19 cellular contexts compared by ENCODE assay signal in genomic region chr11:117279711-117280376, GRCh38. TPM values are rescaled to one million over a fixed set of nuclear protein-coding genes. Genes with fewer than 3 reads are reported as not detected.
DNase-seq lines count a peak whose midpoint lies in the region; ATAC-seq, FAIRE-seq and TF ChIP-seq lines count a peak whose summit lies in the region.
"Had no signal": no experiment of that assay in that cellular context is flagged by ENCODE, and none has a peak within 500 bp of the region (broad histone marks: within the 10 kb centered on the region; RNA-seq: fewer than 3 reads in every experiment).

No MANE protein-coding gene starts in this region.

- peaks cover 5 to 7% of the 10 kb centered on the region in 2 experiments for H3K36me3 ChIP-seq in endothelial cell of umbilical vein (ENCODE audit: control insufficient read depth in 2 of 2, extremely low read depth in 1 of 2, insufficient read depth in 2 of 2, low read length in 2 of 2)

- peaks cover 26% of the 10 kb centered on the region for H3K36me3 Mint-ChIP-seq in activated naive CD8-positive, alpha-beta T cell treated with anti-CD3 and anti-CD28 coated beads, Interleukin-2, amount 10 ng/mL, durations not matched to agents 7 days and 5 days
- H3K36me3 Mint-ChIP-seq in activated naive CD8-positive, alpha-beta T cell treated with anti-CD3 and anti-CD28 coated beads, Interleukin-2, amount 50 U/mL, for 24 hours (ENCODE audit: low read depth), result peaks cover 22% of the 10 kb centered on the region
- H3K36me3 Mint-ChIP-seq in T-cell, result peaks cover 48% of the 10 kb centered on the region
- H3K36me3 Mint-ChIP-seq in stimulated activated effector memory CD8-positive, alpha-beta T cell treated with anti-CD3 and anti-CD28 coated beads, Interleukin-12 subunit alpha, Interleukin-12 subunit beta, amount 100 ng/mL, for 72 hours, result peaks cover 39% of the 10 kb centered on the region

- no peaks in the 10 kb centered on the region for H3K9me3 ChIP-seq in endothelial cell of umbilical vein (replicated peaks; ENCODE audit: control insufficient read depth, insufficient read depth, low read length)

- FAIRE-seq in endothelial cell of umbilical vein (lab: Jason Lieb, UNC), result no peak
- FAIRE-seq: GM12892 had no signal

- POLR2A ChIA-PET in activated naive CD8-positive, alpha-beta T cell treated with anti-CD3 and anti-CD28 coated beads, Interleukin-2, amount 10 ng/mL, durations not matched to agents 7 days and 5 days (lab: Charles Lee), result no interaction called here
- POLR2A ChIA-PET in T-cell (lab: Charles Lee) (no interaction called here), endothelial cell of umbilical vein (lab: Charles Lee) (no interaction called here)

- no peaks in the 10 kb centered on the region for H3K79me2 ChIP-seq in endothelial cell of umbilical vein (ENCODE audit: control insufficient read depth, insufficient read depth, low read length)
- H3K79me2 ChIP-seq: parathyroid adenoma had no signal

- no peaks in the 10 kb centered on the region for H4K20me1 ChIP-seq in endothelial cell of umbilical vein (replicated peaks; ENCODE audit: control insufficient read depth, extremely low read depth, insufficient read depth, low read length)

- TF ChIP-seq POLR2A in endothelial cell of umbilical vein (IDR thresholded peaks at IDR 0.05; ENCODE audit: low read depth, low read length), result no peak

- no peak overlapping the region for H3K9ac ChIP-seq in endothelial cell of umbilical vein (replicated peaks; ENCODE audit: extremely low read depth, insufficient read depth, low read length)
- H3K9ac ChIP-seq: parathyroid adenoma had no signal

- dilution Hi-C loops in endothelial cell of umbilical vein (cut with MboI; ENCODE audit: extremely low pct_ligation_motif_present, low sequenced_read_pairs), result no loop called here

- no peak overlapping the region for H3K27ac ChIP-seq in endothelial cell of umbilical vein (ENCODE audit: insufficient read depth, low read depth, low read length)
- H3K27ac ChIP-seq: parathyroid adenoma had no signal

- no peaks in the 10 kb centered on the region for H3K9me3 Mint-ChIP-seq in activated naive CD8-positive, alpha-beta T cell treated with anti-CD3 and anti-CD28 coated beads, Interleukin-2, amount 10 ng/mL, durations not matched to agents 7 days and 5 days
- no peaks in the 10 kb centered on the region for H3K9me3 Mint-ChIP-seq in activated naive CD8-positive, alpha-beta T cell treated with anti-CD3 and anti-CD28 coated beads, Interleukin-2, amount 50 U/mL, for 24 hours
- no peaks in the 10 kb centered on the region for H3K9me3 Mint-ChIP-seq in T-cell
- H3K9me3 Mint-ChIP-seq in stimulated activated effector memory CD8-positive, alpha-beta T cell treated with anti-CD3 and anti-CD28 coated beads, Interleukin-12 subunit alpha, Interleukin-12 subunit beta, amount 100 ng/mL, for 72 hours, result no peaks in the 10 kb centered on the region

- H3K4me2 ChIP-seq in endothelial cell of umbilical vein (ENCODE audit: insufficient read depth, low read length), result no peak overlapping the region

- peak overlapping the region; percentile 75 for H3K27ac Mint-ChIP-seq in activated naive CD8-positive, alpha-beta T cell treated with anti-CD3 and anti-CD28 coated beads, Interleukin-2, amount 10 ng/mL, durations not matched to agents 7 days and 5 days
- H3K27ac Mint-ChIP-seq in activated naive CD8-positive, alpha-beta T cell treated with anti-CD3 and anti-CD28 coated beads, Interleukin-2, amount 50 U/mL, for 24 hours, result no peak overlapping the region
- H3K27ac Mint-ChIP-seq in T-cell, result peak overlapping the region; percentile 92 to 99
- H3K27ac Mint-ChIP-seq in stimulated activated effector memory CD8-positive, alpha-beta T cell treated with anti-CD3 and anti-CD28 coated beads, Interleukin-12 subunit alpha, Interleukin-12 subunit beta, amount 100 ng/mL, for 72 hours, result peak overlapping the region; percentile 85

- no TSS peak for BruUV-seq in endothelial cell of umbilical vein (replicated peaks; lab: Mats Ljungman, UMichigan)

- H3K4me3 Mint-ChIP-seq in activated naive CD8-positive, alpha-beta T cell treated with anti-CD3 and anti-CD28 coated beads, Interleukin-2, amount 10 ng/mL, durations not matched to agents 7 days and 5 days, result no peak overlapping the region
- H3K4me3 Mint-ChIP-seq in activated naive CD8-positive, alpha-beta T cell treated with anti-CD3 and anti-CD28 coated beads, Interleukin-2, amount 50 U/mL, for 24 hours, result no peak overlapping the region
- peak overlapping the region; percentile 68 to 75 (median 71) for H3K4me3 Mint-ChIP-seq in T-cell
- peak overlapping the region; percentile 3 for H3K4me3 Mint-ChIP-seq in stimulated activated effector memory CD8-positive, alpha-beta T cell treated with anti-CD3 and anti-CD28 coated beads, Interleukin-12 subunit alpha, Interleukin-12 subunit beta, amount 100 ng/mL, for 72 hours

- no peaks in the 10 kb centered on the region for H3K27me3 ChIP-seq in endothelial cell of umbilical vein (ENCODE audit: control insufficient read depth in 2 of 2, insufficient read depth in 2 of 2, low read length in 2 of 2)

- DNase-seq in activated naive CD8-positive, alpha-beta T cell treated with anti-CD3 and anti-CD28 coated beads, Interleukin-2, amount 10 ng/mL, durations not matched to agents 7 days and 5 days, result no peak
- DNase-seq in activated naive CD8-positive, alpha-beta T cell treated with anti-CD3 and anti-CD28 coated beads, Interleukin-2, amount 50 U/mL, for 24 hours, result no peak
- DNase-seq in T-cell (no peak), endothelial cell of umbilical vein (ENCODE audit: low read depth, low spot score) (no peak), NCI-H1092 (lab: John Stamatoyannopoulos, UW) (no peak)
- no peak for DNase-seq in stimulated activated effector memory CD8-positive, alpha-beta T cell treated with anti-CD3 and anti-CD28 coated beads, Interleukin-12 subunit alpha, Interleukin-12 subunit beta, amount 100 ng/mL, for 72 hours (ENCODE audit: low spot score in 2 of 2)
- DNase-seq: activated CD4-positive, alpha-beta T cell treated with anti-CD3 and anti-CD28 coated beads for 48 hours; activated naive CD4-positive, alpha-beta T cell treated with Interleukin-2 at 50 U/mL for 16 hours; GF-D8; NCI-H1694 treated with DMSO at 0.1 percent for 48 hours; NCI-H446 treated with DMSO at 0.1 percent for 48 hours; SHP77; stimulated activated CD4-positive, alpha-beta T cell treated with anti-CD3 and anti-CD28 coated beads, Interleukin-4, amount 100 ng/mL, for 24 hours; stimulated activated CD8-positive, alpha-beta memory T cell treated with anti-CD3 and anti-CD28 coated beads, Interleukin-4, amount 100 ng/mL, for 48 hours; T1000 had no signal

- no peak overlapping the region for H3K4me3 ChIP-seq in endothelial cell of umbilical vein (replicated peaks in 1 of 3; ENCODE audit: insufficient read depth in 1 of 3, low read depth in 1 of 3, low read length in 3 of 3)

- H3K27me3 Mint-ChIP-seq in activated naive CD8-positive, alpha-beta T cell treated with anti-CD3 and anti-CD28 coated beads, Interleukin-2, amount 10 ng/mL, durations not matched to agents 7 days and 5 days, result no peaks in the 10 kb centered on the region
- H3K27me3 Mint-ChIP-seq in activated naive CD8-positive, alpha-beta T cell treated with anti-CD3 and anti-CD28 coated beads, Interleukin-2, amount 50 U/mL, for 24 hours, result no peaks in the 10 kb centered on the region
- no peaks in the 10 kb centered on the region for H3K27me3 Mint-ChIP-seq in T-cell

- no peaks in the 10 kb centered on the region for H3K9me1 ChIP-seq in endothelial cell of umbilical vein (replicated peaks; ENCODE audit: control insufficient read depth, extremely low read depth, insufficient read depth, low read length)

- peak; percentile 10 for ATAC-seq in activated naive CD8-positive, alpha-beta T cell treated with anti-CD3 and anti-CD28 coated beads, Interleukin-2, amount 10 ng/mL, durations not matched to agents 7 days and 5 days (ENCODE audit: low read depth)
- no peak for ATAC-seq in activated naive CD8-positive, alpha-beta T cell treated with anti-CD3 and anti-CD28 coated beads, Interleukin-2, amount 50 U/mL, for 24 hours
- peak; percentile 55 to 90 (median 76) for ATAC-seq in T-cell (replicated peaks in 1 of 4)
- ATAC-seq in stimulated activated effector memory CD8-positive, alpha-beta T cell treated with anti-CD3 and anti-CD28 coated beads, Interleukin-12 subunit alpha, Interleukin-12 subunit beta, amount 100 ng/mL, for 72 hours, result peak; percentile 50
- ATAC-seq in GM21528 (IDR thresholded peaks at IDR 0.05; ENCODE audit: low FRiP score, unreplicated experiment), result no peak
- no peak for ATAC-seq in GM18520 (IDR thresholded peaks at IDR 0.05; ENCODE audit: unreplicated experiment)

- H3K4me1 Mint-ChIP-seq in activated naive CD8-positive, alpha-beta T cell treated with anti-CD3 and anti-CD28 coated beads, Interleukin-2, amount 10 ng/mL, durations not matched to agents 7 days and 5 days, result peaks cover 2% of the 10 kb centered on the region
- H3K4me1 Mint-ChIP-seq in activated naive CD8-positive, alpha-beta T cell treated with anti-CD3 and anti-CD28 coated beads, Interleukin-2, amount 50 U/mL, for 24 hours, result peaks cover 12% of the 10 kb centered on the region
- peaks cover 24 to 65% (median 47%) of the 10 kb centered on the region in 3 donors for H3K4me1 Mint-ChIP-seq in T-cell
- H3K4me1 Mint-ChIP-seq in stimulated activated effector memory CD8-positive, alpha-beta T cell treated with anti-CD3 and anti-CD28 coated beads, Interleukin-12 subunit alpha, Interleukin-12 subunit beta, amount 100 ng/mL, for 72 hours, result peaks cover 21% of the 10 kb centered on the region

- CTCF ChIA-PET in T-cell (lab: Charles Lee) (no interaction called here), endothelial cell of umbilical vein (lab: Charles Lee) (no interaction called here)

- no peak for TF ChIP-seq CTCF in endothelial cell of umbilical vein (IDR thresholded peaks at IDR 0.05; ENCODE audit: extremely low read depth in 1 of 2, insufficient read depth in 1 of 2, low read depth in 1 of 2, low read length in 2 of 2)

- peaks cover 21% of the 10 kb centered on the region for H3K4me1 ChIP-seq in endothelial cell of umbilical vein (ENCODE audit: control insufficient read depth, extremely low read depth, insufficient read depth, low read length)
- H3K4me1 ChIP-seq: parathyroid adenoma had no signal

- intact Hi-C loops in endothelial cell of umbilical vein (cut with micrococcal nuclease), result loop anchor here (2.0 kb wide), 1 partner anchor 37 kb away; the partner anchor contains the start of gene BACE1

- no peak overlapping the region for H2AFZ ChIP-seq in endothelial cell of umbilical vein (ENCODE audit: low read depth, low read length)
- H2AFZ ChIP-seq: parathyroid adenoma had no signal

RNA-seq across cellular contexts. Expression of gene BACE1-AS, which starts 11.3 kb away (rescaled TPM):
- 1 to 10 TPM; 8.0 to 8.5 TPM for total RNA-seq in activated naive CD8-positive, alpha-beta T cell treated with anti-CD3 and anti-CD28 coated beads, Interleukin-2, amount 10 ng/mL, durations not matched to agents 7 days and 5 days
- total RNA-seq in T-cell, result 10 to 100 TPM in 3 of 5 donors, 1 to 10 TPM in 2; 4.5 to 11.3 (median 10.1) TPM
- 6.1 and 7.6 TPM in 2 replicates for total RNA-seq in endothelial cell of umbilical vein
- polyA plus RNA-seq in endothelial cell of umbilical vein, result 8.1 and 9.3 TPM in 2 replicates
- 4.5 and 5.3 TPM in 2 replicates for polyA plus RNA-seq in endothelial cell of umbilical vein (2011; cell fraction: cytosol; rRNA removed)
- 13.0 and 13.3 TPM in 2 replicates for polyA plus RNA-seq in endothelial cell of umbilical vein (2011; cell fraction: nucleus; rRNA removed)
- 4.1 and 5.1 TPM in 2 replicates for polyA plus RNA-seq in endothelial cell of umbilical vein (2012)
- 12.8 and 15.6 TPM in 2 replicates for polyA minus RNA-seq in endothelial cell of umbilical vein
- 3.2 TPM for polyA minus RNA-seq in endothelial cell of umbilical vein (2011; cell fraction: cytosol; rRNA and poly(A)+ RNA removed)
- polyA minus RNA-seq in endothelial cell of umbilical vein (2011; cell fraction: nucleus; rRNA and poly(A)+ RNA removed), result 7.8 and 10.6 TPM in 2 replicates

RNA-seq across cellular contexts. Expression of gene BACE1, which starts 36.2 kb away (rescaled TPM):
- 1 to 10 TPM; 1.1 to 2.6 TPM for total RNA-seq in activated naive CD8-positive, alpha-beta T cell treated with anti-CD3 and anti-CD28 coated beads, Interleukin-2, amount 10 ng/mL, durations not matched to agents 7 days and 5 days
- total RNA-seq in T-cell (1 to 10 TPM; 1.3 to 2.3 (median 1.9) TPM), endothelial cell of umbilical vein (28.8 and 29.3 TPM in 2 replicates)
- polyA plus RNA-seq in endothelial cell of umbilical vein, result 28.4 and 29.6 TPM in 2 replicates
- 25.5 and 28.1 TPM in 2 replicates for polyA plus RNA-seq in endothelial cell of umbilical vein (2011; cell fraction: cytosol; rRNA removed)
- 37.5 and 46.1 TPM in 2 replicates for polyA plus RNA-seq in endothelial cell of umbilical vein (2011; cell fraction: nucleus; rRNA removed)
- polyA plus RNA-seq in endothelial cell of umbilical vein (2012), result 37.2 and 41.4 TPM in 2 replicates
- 65.3 and 79.4 TPM in 2 replicates for polyA minus RNA-seq in endothelial cell of umbilical vein
- 8.1 TPM for polyA minus RNA-seq in endothelial cell of umbilical vein (2011; cell fraction: cytosol; rRNA and poly(A)+ RNA removed)
- 12.7 and 21.8 TPM in 2 replicates for polyA minus RNA-seq in endothelial cell of umbilical vein (2011; cell fraction: nucleus; rRNA and poly(A)+ RNA removed)

RNA-seq across cellular contexts. Expression of gene RNF214, which starts 47.4 kb away (rescaled TPM):
- 10 to 100 TPM; 22.6 to 26.0 TPM for total RNA-seq in activated naive CD8-positive, alpha-beta T cell treated with anti-CD3 and anti-CD28 coated beads, Interleukin-2, amount 10 ng/mL, durations not matched to agents 7 days and 5 days
- total RNA-seq in T-cell (10 to 100 TPM; 21.6 to 31.7 (median 30.5) TPM), endothelial cell of umbilical vein (26.1 and 28.2 TPM in 2 replicates)
- 24.3 and 26.1 TPM in 2 replicates for polyA plus RNA-seq in endothelial cell of umbilical vein
- polyA plus RNA-seq in endothelial cell of umbilical vein (2011; cell fraction: cytosol; rRNA removed), result 14.3 and 15.1 TPM in 2 replicates
- 32.0 and 34.5 TPM in 2 replicates for polyA plus RNA-seq in endothelial cell of umbilical vein (2011; cell fraction: nucleus; rRNA removed)
- polyA plus RNA-seq in endothelial cell of umbilical vein (2012), result 13.6 and 13.7 TPM in 2 replicates
- polyA minus RNA-seq in endothelial cell of umbilical vein, result 32.4 and 34.5 TPM in 2 replicates
- polyA minus RNA-seq in endothelial cell of umbilical vein (2011; cell fraction: cytosol; rRNA and poly(A)+ RNA removed), result 7.1 TPM
- 19.2 and 20.7 TPM in 2 replicates for polyA minus RNA-seq in endothelial cell of umbilical vein (2011; cell fraction: nucleus; rRNA and poly(A)+ RNA removed)

RNA-seq across cellular contexts. Expression of gene CEP164, which starts 47.8 kb away (rescaled TPM):
- 10 to 100 TPM; 37.5 to 37.7 TPM for total RNA-seq in activated naive CD8-positive, alpha-beta T cell treated with anti-CD3 and anti-CD28 coated beads, Interleukin-2, amount 10 ng/mL, durations not matched to agents 7 days and 5 days
- total RNA-seq in T-cell, result 10 to 100 TPM; 44.5 to 59.9 (median 52.5) TPM
- total RNA-seq in endothelial cell of umbilical vein, result 39.5 and 48.4 TPM in 2 replicates
- 21.3 and 22.7 TPM in 2 replicates for polyA plus RNA-seq in endothelial cell of umbilical vein
- polyA plus RNA-seq in endothelial cell of umbilical vein (2011; cell fraction: cytosol; rRNA removed), result 18.7 and 19.0 TPM in 2 replicates
- polyA plus RNA-seq in endothelial cell of umbilical vein (2011; cell fraction: nucleus; rRNA removed), result 109 and 123 TPM in 2 replicates
- polyA plus RNA-seq in endothelial cell of umbilical vein (2012), result 30.9 and 34.4 TPM in 2 replicates
- 43.5 and 49.1 TPM in 2 replicates for polyA minus RNA-seq in endothelial cell of umbilical vein
- polyA minus RNA-seq in endothelial cell of umbilical vein (2011; cell fraction: cytosol; rRNA and poly(A)+ RNA removed), result 6.8 TPM
- polyA minus RNA-seq in endothelial cell of umbilical vein (2011; cell fraction: nucleus; rRNA and poly(A)+ RNA removed), result 32.4 and 39.9 TPM in 2 replicates

RNA-seq across cellular contexts. Expression of gene PCSK7, which starts 48.0 kb away (rescaled TPM):
- total RNA-seq in activated naive CD8-positive, alpha-beta T cell treated with anti-CD3 and anti-CD28 coated beads, Interleukin-2, amount 10 ng/mL, durations not matched to agents 7 days and 5 days, result 100 to 1,000 TPM; 191 to 195 TPM
- total RNA-seq in T-cell (100 to 1,000 TPM; 300 to 368 (median 336) TPM), endothelial cell of umbilical vein (68.0 and 72.7 TPM in 2 replicates)
- 40.8 and 43.2 TPM in 2 replicates for polyA plus RNA-seq in endothelial cell of umbilical vein
- 35.5 and 39.8 TPM in 2 replicates for polyA plus RNA-seq in endothelial cell of umbilical vein (2011; cell fraction: cytosol; rRNA removed)
- polyA plus RNA-seq in endothelial cell of umbilical vein (2011; cell fraction: nucleus; rRNA removed), result 123 and 126 TPM in 2 replicates
- polyA plus RNA-seq in endothelial cell of umbilical vein (2012), result 40.9 and 41.6 TPM in 2 replicates
- 58.7 and 60.5 TPM in 2 replicates for polyA minus RNA-seq in endothelial cell of umbilical vein
- polyA minus RNA-seq in endothelial cell of umbilical vein (2011; cell fraction: cytosol; rRNA and poly(A)+ RNA removed), result 13.3 TPM
- 45.2 and 48.0 TPM in 2 replicates for polyA minus RNA-seq in endothelial cell of umbilical vein (2011; cell fraction: nucleus; rRNA and poly(A)+ RNA removed)

Comparison
In these comparisons a context has a peak if more than half of its experiments do, and no peak if none do; other contexts are left out.
1. ATAC-seq: peak in activated naive CD8-positive, alpha-beta T cell treated with anti-CD3 and anti-CD28 coated beads, Interleukin-2, amount 10 ng/mL, durations not matched to agents 7 days and 5 days (single experiment), T-cell (4 of 4) and stimulated activated effector memory CD8-positive, alpha-beta T cell treated with anti-CD3 and anti-CD28 coated beads, Interleukin-12 subunit alpha, Interleukin-12 subunit beta, amount 100 ng/mL, for 72 hours (single experiment); none in activated naive CD8-positive, alpha-beta T cell treated with anti-CD3 and anti-CD28 coated beads, Interleukin-2, amount 50 U/mL, for 24 hours (single experiment), GM21528 (single experiment) and GM18520 (single experiment).
2. H3K4me3 Mint-ChIP-seq: peak in T-cell (3 of 3) and stimulated activated effector memory CD8-positive, alpha-beta T cell treated with anti-CD3 and anti-CD28 coated beads, Interleukin-12 subunit alpha, Interleukin-12 subunit beta, amount 100 ng/mL, for 72 hours (single experiment); none in activated naive CD8-positive, alpha-beta T cell treated with anti-CD3 and anti-CD28 coated beads, Interleukin-2, amount 10 ng/mL, durations not matched to agents 7 days and 5 days (single experiment) and activated naive CD8-positive, alpha-beta T cell treated with anti-CD3 and anti-CD28 coated beads, Interleukin-2, amount 50 U/mL, for 24 hours (single experiment).